Comparison of ENCODE assay signal across 20 cellular contexts in the genomic region with DNA sequence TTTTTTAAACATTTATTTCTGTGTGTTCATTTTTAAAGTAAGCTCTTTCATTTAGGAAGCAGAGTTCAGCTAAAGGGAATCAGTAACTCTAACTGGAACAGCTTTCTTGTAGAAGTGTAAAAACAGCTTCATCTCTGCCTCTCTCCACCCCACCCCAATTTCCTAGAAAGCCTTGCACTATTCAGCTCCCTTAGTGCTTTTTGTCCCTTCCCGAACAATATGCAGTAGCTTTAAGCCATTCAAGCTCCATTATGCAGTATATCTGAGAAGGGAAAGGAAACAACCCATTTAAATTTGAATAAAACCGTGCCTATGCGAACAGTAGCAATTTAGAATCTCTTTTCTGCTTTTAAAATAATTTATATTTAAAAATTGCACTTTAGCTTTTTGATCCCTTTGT.
"Had no signal": no experiment of that assay in that cellular context is flagged by ENCODE, and none has a peak within 500 bp of the region (broad histone marks: within the 10 kb centered on the region; RNA-seq: fewer than 3 reads in every experiment).

No MANE protein-coding gene starts in this region.

- H3K9me3 Mint-ChIP-seq: IgD-negative memory B cell had no signal

- H3K27ac ChIP-seq: HL-60, KMS-11, RWPE1 had no signal

- H3K4me2 ChIP-seq: KMS-11 had no signal

- DNase-seq: Kasumi-1; MM.1S; NCI-H1092 treated with DMSO at 0.1 percent for 48 hours; NCI-H1436 treated with DMSO at 0.1 percent for 48 hours; NCI-H1694; NCI-H187 treated with DMSO at 0.1 percent for 48 hours; NCI-H2029 treated with DMSO at 0.1 percent for 48 hours; NCI-H2107; NCI-H526 treated with DMSO at 0.1 percent for 48 hours; NCI-H774; NK-92 treated with Interleukin-12 subunit alpha and Interleukin-12 subunit beta, amount 100 ng/mL, for 24 hours; PC-3; SHP77 had no signal

- ATAC-seq: K562, Panc1, PC-3, SK-N-SH treated with all-trans-retinoic acid at 6 μM for 48 hours had no signal

- H3K27ac Mint-ChIP-seq: IgD-negative memory B cell had no signal

- H3K4me3 Mint-ChIP-seq: IgD-negative memory B cell had no signal

- H3K9ac ChIP-seq: KMS-11 had no signal

- H3K36me3 Mint-ChIP-seq: IgD-negative memory B cell had no signal

- H3K4me3 ChIP-seq: K562 had no signal
